In genomic region chr3:175070946-175071345, GRCh38 we compare ENCODE assay signal across 17 cellular contexts.
DNase-seq lines count a peak whose midpoint lies in the region; TF ChIP-seq lines count a peak whose summit lies in the region.
"Had no signal": no experiment of that assay in that cellular context is flagged by ENCODE, and none has a peak within 500 bp of the region (broad histone marks: within the 10 kb centered on the region; RNA-seq: fewer than 3 reads in every experiment).

No MANE protein-coding gene starts in this region.

- 65 to 81% (median 76%) methylated on average over 3 of the region's 3 CpGs for WGBS in stomach, 5 donors

- H3K4me3 ChIP-seq in stomach, result no peak overlapping the region
- H3K4me3 ChIP-seq: K562 had no signal

- TF ChIP-seq POLR2A in stomach (IDR thresholded peaks at IDR 0.05), result no peak

- no peak for TF ChIP-seq EP300 in stomach (IDR thresholded peaks at IDR 0.05)

- intact Hi-C loops in stomach (cut with DNase I; ENCODE audit: low total_unique reads), result no loop called here

- H3K36me3 ChIP-seq in stomach, result no peaks in the 10 kb centered on the region

- H3K27ac ChIP-seq in epithelial cell of prostate (no peak overlapping the region), stomach (no peak overlapping the region)
- H3K27ac ChIP-seq: C4-2B had no signal

- no peaks in the 10 kb centered on the region for H3K27me3 ChIP-seq in stomach

- no peaks in the 10 kb centered on the region for H3K9me3 ChIP-seq in stomach

- peaks cover 0 to 7% (median 2%) of the 10 kb centered on the region in 4 donors for H3K4me1 ChIP-seq in stomach

- no peak for TF ChIP-seq CTCF in stomach (IDR thresholded peaks at IDR 0.05)

- DNase-seq in NCI-H2029 (lab: John Stamatoyannopoulos, UW) (peak; percentile 19), NCI-H2029 treated with DMSO at 0.1 percent for 48 hours (lab: John Stamatoyannopoulos, UW) (no peak), M059J (ENCODE audit: low read depth) (peak; percentile 55), epithelial cell of prostate (ENCODE audit: low read depth, low spot score) (peak; percentile 2), renal cortical epithelial cell (ENCODE audit: low read depth) (peak; percentile 73), stomach (no peak), NCI-H2196 treated with DMSO at 0.1 percent for 48 hours (lab: John Stamatoyannopoulos, UW; ENCODE audit: unreplicated experiment) (no peak), DMS 273 treated with DMSO at 0.1 percent for 48 hours (lab: John Stamatoyannopoulos, UW) (no peak)
- DNase-seq: COR-L47, DMS79, GDM1, NCI-H1105, NCI-H187 treated with DMSO at 0.1 percent for 48 hours, NCI-H345, NCI-H526 treated with DMSO at 0.1 percent for 48 hours had no signal

Comparison
In these comparisons a context has a peak if more than half of its experiments do, and no peak if none do; other contexts are left out.
1. DNase-seq: peak in NCI-H2029 (single experiment), M059J (single experiment), epithelial cell of prostate (single experiment) and renal cortical epithelial cell (single experiment); none in NCI-H2029 treated with DMSO at 0.1 percent for 48 hours (single experiment), stomach (single experiment), NCI-H2196 treated with DMSO at 0.1 percent for 48 hours (single experiment) and DMS 273 treated with DMSO at 0.1 percent for 48 hours (single experiment).